In genomic region chr1:167276969-167277368, GRCh38 we compare ENCODE assay signal across 13 cellular contexts. TPM values are rescaled to one million over a fixed set of nuclear protein-coding genes. Genes with fewer than 3 reads are reported as not detected.
A peak's percentile ranks its signal among the peaks of the same experiment; 100 is the strongest.
DNase-seq lines count a peak whose midpoint lies in the region; ATAC-seq and TF ChIP-seq lines count a peak whose summit lies in the region.
"Had no signal": no experiment of that assay in that cellular context is flagged by ENCODE, and none has a peak within 500 bp of the region (broad histone marks: within the 10 kb centered on the region; RNA-seq: fewer than 3 reads in every experiment).

No MANE protein-coding gene starts in this region.

- peaks cover 46% of the 10 kb centered on the region for H3K4me1 Mint-ChIP-seq in WTC11

- POLR2A ChIA-PET in WTC11 (lab: Charles Lee), result no interaction called here

- no peaks in the 10 kb centered on the region for H3K36me3 Mint-ChIP-seq in WTC11

- ATAC-seq in GM18498 (IDR thresholded peaks at IDR 0.05; ENCODE audit: unreplicated experiment) (peak; percentile 90), GM19463 (IDR thresholded peaks at IDR 0.05; ENCODE audit: unreplicated experiment) (peak; percentile 89), HG02938 (IDR thresholded peaks at IDR 0.05; ENCODE audit: unreplicated experiment) (peak; percentile 94), WTC11 (no peak)

- peak overlapping the region; percentile 36 for H3K27ac Mint-ChIP-seq in WTC11
- H3K27ac Mint-ChIP-seq: memory B cell had no signal

- no peak for DNase-seq in WTC11 (ENCODE audit: low spot score)
- DNase-seq in OCI-M2 (lab: John Stamatoyannopoulos, UW; ENCODE audit: unreplicated experiment), result no peak
- no peak for DNase-seq in activated T-cell treated with anti-CD3 and anti-CD28 coated beads, Interleukin-2, amount 50 U/mL, for 1 hour
- no peak for DNase-seq in stimulated activated CD4-positive, alpha-beta T cell treated with anti-CD3 and anti-CD28 coated beads, Interleukin-4, amount 100 ng/mL, for 24 hours
- DNase-seq in nucleus accumbens (lab: John Stamatoyannopoulos, UW), result no peak
- DNase-seq: activated CD4-positive, CD25-positive, alpha-beta regulatory T cell; activated naive CD4-positive, alpha-beta T cell treated with Interleukin-2 at 50 U/mL for 16 hours; glutamatergic neuron; NCI-H2081 treated with DMSO at 0.1 percent for 48 hours had no signal

- H3K9me3 Mint-ChIP-seq in WTC11, result no peaks in the 10 kb centered on the region

- TF ChIP-seq CTCF in WTC11 (IDR thresholded peaks at IDR 0.05), result no peak

- CTCF ChIA-PET in WTC11 (lab: Charles Lee), result interaction anchor here (0.6 to 1.2 kb wide), 2 partner anchors 9 to 103 kb away, joined by 3 read pairs; no protein-coding TSS in a partner anchor

- H3K27me3 Mint-ChIP-seq in WTC11 (ENCODE audit: low read depth), result no peaks in the 10 kb centered on the region
- H3K27me3 Mint-ChIP-seq: memory B cell had no signal

- H3K4me3 Mint-ChIP-seq in WTC11, result no peak overlapping the region
- H3K4me3 Mint-ChIP-seq: memory B cell had no signal

TF ChIP-seq in WTC11, 78 proteins besides CTCF, POLR2A, EP300 and RAD21:
- TF ChIP-seq SOX15 (CRISPR knock-in tag; IDR thresholded peaks at IDR 0.05), result no peak
- 0 out of 2 replicates have a peak, but pooled peaks have one; percentile 18 for TF ChIP-seq ZNF121 (CRISPR knock-in tag; IDR thresholded peaks at IDR 0.05)
- no peak for TF ChIP-seq GRHL2 (CRISPR knock-in tag; IDR thresholded peaks at IDR 0.05; ENCODE audit: insufficient replicate concordance, severe bottlenecking)
- no peak for TF ChIP-seq CREB1 (CRISPR knock-in tag; IDR thresholded peaks at IDR 0.05)
TF ChIP-seq in WTC11: peak in this region for 1.

RNA-seq across cellular contexts. Expression of gene POU2F1, which starts 56.3 kb away (rescaled TPM):
- 51.0 to 55.0 TPM (median 51.3 TPM) in 3 replicates for total RNA-seq in WTC11 (2021)
